8 cellular contexts compared by ENCODE assay signal in genomic region chr6:30259140-30260035, GRCh38.
DNase-seq lines count a peak whose midpoint lies in the region; ATAC-seq and TF ChIP-seq lines count a peak whose summit lies in the region.

No MANE protein-coding gene starts in this region.

- H3K4me3 ChIP-seq in GM12875 (ENCODE audit: low read depth, low read length), result peak overlapping the region; percentile 75
- peak overlapping the region; percentile 81 for H3K4me3 ChIP-seq in choroid plexus epithelial cell (ENCODE audit: low read depth, low read length)

- peak; percentile 76 to 80 for DNase-seq in NCI-H2081 (lab: John Stamatoyannopoulos, UW)
- DNase-seq in activated CD4-positive, alpha-beta T cell treated with anti-CD3 and anti-CD28 coated beads for 1 hour, result peak; percentile 48
- DNase-seq in choroid plexus epithelial cell (ENCODE audit: low read depth), result peak; percentile 78
- peak; percentile 83 for DNase-seq in kidney glomerular epithelial cell (lab: John Stamatoyannopoulos, UW)
- peak; percentile 29 to 65 for DNase-seq in stimulated activated CD4-positive, alpha-beta T cell treated with anti-CD3 and anti-CD28 coated beads, Interleukin-15, amount 100 ng/mL, for 48 hours (ENCODE audit: low read depth in 2 of 2)
- DNase-seq in SIG-M5 (lab: John Stamatoyannopoulos, UW), result no peak

- peak; percentile 44 for TF ChIP-seq CTCF in GM12875 (IDR thresholded peaks at IDR 0.05; ENCODE audit: borderline replicate concordance, insufficient read depth, low read depth, low read length)
- TF ChIP-seq CTCF in choroid plexus epithelial cell (conservative IDR thresholded peaks at IDR 0.05; ENCODE audit: low read depth, low read length), result peak; percentile 55

- ATAC-seq in HG02642 (IDR thresholded peaks at IDR 0.05; ENCODE audit: poor library complexity, unreplicated experiment), result peak; percentile 84
